In genomic region chr1:32650157-32650751, GRCh38 we compare ENCODE assay signal across 8 cellular contexts.
A peak's percentile ranks its signal among the peaks of the same experiment; 100 is the strongest.
DNase-seq lines count a peak whose midpoint lies in the region; ATAC-seq and TF ChIP-seq lines count a peak whose summit lies in the region.

TSS of gene ZBTB8OS (minus strand) at chr1:32650550. CDS start at chr1:32650529, 21 bp downstream.

- peak within 1 kb of the TSS; percentile 81 for H3K4me3 ChIP-seq in astrocyte of the spinal cord (ENCODE audit: low read depth, low read length)

- in situ Hi-C loops in astrocyte of the spinal cord (cut with HindIII; ENCODE audit: low sequenced_read_pairs), result no loop called here

- TF ChIP-seq CTCF in astrocyte of the spinal cord (IDR thresholded peaks at IDR 0.05; ENCODE audit: low read depth, low read length), result no peak

- ATAC-seq in GM18499 (IDR thresholded peaks at IDR 0.05; ENCODE audit: insufficient read depth, unreplicated experiment), result peak; percentile 68
- ATAC-seq in HG02943 (IDR thresholded peaks at IDR 0.05; ENCODE audit: low read depth, unreplicated experiment), result peak; percentile 57

- DNase-seq in NCI-H2029 treated with DMSO at 0.1 percent for 48 hours (lab: John Stamatoyannopoulos, UW) (peak; percentile 94), T-helper 9 cell (peak; percentile 79), astrocyte of the spinal cord (ENCODE audit: low read depth, low spot score) (peak; percentile 93), hippocampal formation (lab: John Stamatoyannopoulos, UW) (peak; percentile 80 to 94), retina (peak; percentile 95), cortex of kidney (lab: John Stamatoyannopoulos, UW) (no peak)
